In the genomic region with DNA sequence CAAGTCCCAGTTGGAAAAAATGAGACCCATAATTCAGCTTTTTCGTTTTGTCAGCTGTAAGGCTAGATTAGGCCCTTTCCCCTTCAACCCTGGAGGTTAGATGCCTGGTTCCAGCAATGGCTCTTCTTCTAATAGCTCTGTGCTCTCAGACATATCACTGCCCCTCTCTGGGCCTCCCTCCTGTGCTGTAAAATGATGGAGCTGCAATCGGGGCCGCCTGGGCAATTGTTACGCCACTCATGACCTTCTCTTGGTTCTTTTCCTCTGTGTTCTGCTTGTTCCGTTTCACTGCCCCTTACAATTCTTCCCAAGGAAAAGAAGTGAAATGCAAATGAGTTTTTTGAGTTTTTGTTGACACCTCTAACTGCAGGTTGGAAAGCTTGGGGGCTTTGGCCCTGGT, we compare ENCODE assay signal across 25 cellular contexts.
A peak's percentile ranks its signal among the peaks of the same experiment; 100 is the strongest.
DNase-seq lines count a peak whose midpoint lies in the region; TF ChIP-seq lines count a peak whose summit lies in the region.
"Had no signal": no experiment of that assay in that cellular context is flagged by ENCODE, and none has a peak within 500 bp of the region (broad histone marks: within the 10 kb centered on the region; RNA-seq: fewer than 3 reads in every experiment).

No MANE protein-coding gene starts in this region.

- POLR2A ChIA-PET in OCI-LY7 (lab: Charles Lee): no interaction called here

- H3K79me1 ChIP-seq in mesenchymal stem cell (replicated peaks; ENCODE audit: low read length, poor library complexity, severe bottlenecking): no peaks in the 10 kb centered on the region

- H3K27me3 ChIP-seq in GM23248 (replicated peaks; ENCODE audit: insufficient read depth): no peaks in the 10 kb centered on the region
- H3K27me3 ChIP-seq in ascending aorta: no peaks in the 10 kb centered on the region
- peaks cover 0 to 63% of the 10 kb centered on the region in 2 experiments for H3K27me3 ChIP-seq in mesenchymal stem cell (ENCODE audit: control insufficient read depth in 1 of 2, insufficient read depth in 1 of 2, low read length in 2 of 2)
- H3K27me3 ChIP-seq in skeletal muscle satellite cell (ENCODE audit: control insufficient read depth, insufficient read depth, low read length): no peaks in the 10 kb centered on the region
- H3K27me3 ChIP-seq: pancreas, testis had no signal

- H2BK120ac ChIP-seq in mesenchymal stem cell (ENCODE audit: low read depth, low read length): no peak overlapping the region

- no peak overlapping the region for H2BK5ac ChIP-seq in mesenchymal stem cell (ENCODE audit: low read depth, low read length, poor library complexity, severe bottlenecking)

- H3K23ac ChIP-seq in mesenchymal stem cell (ENCODE audit: low read length in 2 of 2): no peak overlapping the region

- H3K9me3 ChIP-seq in GM23248 (ENCODE audit: low read depth) (no peaks in the 10 kb centered on the region), ascending aorta (no peaks in the 10 kb centered on the region), mesenchymal stem cell (ENCODE audit: control insufficient read depth, low read length) (peaks cover 9% of the 10 kb centered on the region), skeletal muscle satellite cell (replicated peaks; ENCODE audit: low read length) (no peaks in the 10 kb centered on the region), OCI-LY7 (ENCODE audit: low read length) (no peaks in the 10 kb centered on the region)
- H3K9me3 ChIP-seq: BE2C, mucosa of descending colon, pancreas, testis, uterus had no signal

- TF ChIP-seq CTCF in ascending aorta (IDR thresholded peaks at IDR 0.05) (no peak), OCI-LY7 (conservative IDR thresholded peaks at IDR 0.05; ENCODE audit: low read length) (no peak)

- H3K9ac ChIP-seq in GM23248: peak overlapping the region; percentile 52; the same call in 1 of the 2 replicates
- no peak overlapping the region for H3K9ac ChIP-seq in mesenchymal stem cell (ENCODE audit: low read length)
- H3K9ac ChIP-seq in skeletal muscle satellite cell (ENCODE audit: low read depth, low read length): peak overlapping the region; percentile 39

- H2AFZ ChIP-seq in GM23248: peak overlapping the region; percentile 64
- no peak overlapping the region for H2AFZ ChIP-seq in mesenchymal stem cell (ENCODE audit: low read depth, low read length)
- no peak overlapping the region for H2AFZ ChIP-seq in OCI-LY7 (ENCODE audit: low read length)
- H2AFZ ChIP-seq: hepatocyte had no signal

- H3F3A ChIP-seq in GM23248 (ENCODE audit: insufficient read depth): peaks cover 14% of the 10 kb centered on the region; the same call in 1 of the 2 replicates

- H3K4me3 ChIP-seq in GM23248 (no peak overlapping the region), ascending aorta (peak overlapping the region in 1 of 2 donors; percentile 27), mesenchymal stem cell (ENCODE audit: insufficient read depth in 1 of 2, low read depth in 1 of 2, low read length in 2 of 2) (no peak overlapping the region), skeletal muscle satellite cell (ENCODE audit: low read length) (no peak overlapping the region), OCI-LY7 (ENCODE audit: low read depth, low read length, poor library complexity, severe bottlenecking) (no peak overlapping the region)
- H3K4me3 ChIP-seq: GM12878, hepatocyte, lung, mucosa of descending colon, pancreas, testis, uterus had no signal

- no peak overlapping the region for H3K4ac ChIP-seq in mesenchymal stem cell (ENCODE audit: low read depth in 1 of 2, low read length in 2 of 2)

- H3K79me2 ChIP-seq in GM23248 (ENCODE audit: insufficient read depth) (no peaks in the 10 kb centered on the region), OCI-LY7 (ENCODE audit: insufficient read depth, low read depth, low read length) (no peaks in the 10 kb centered on the region)
- H3K79me2 ChIP-seq: hepatocyte had no signal

- no peak overlapping the region for H3K14ac ChIP-seq in mesenchymal stem cell (ENCODE audit: low read length in 2 of 2)

- intact Hi-C loops in ascending aorta (cut with DNase I) (loop anchor here (5.0 kb wide), 1 partner anchor 35 kb away; no protein-coding TSS in a partner anchor), OCI-LY7 (cut with micrococcal nuclease; ENCODE audit: unreplicated experiment) (no loop called here)

- H4K20me1 ChIP-seq in GM23248 (ENCODE audit: insufficient read depth): no peaks in the 10 kb centered on the region
- no peaks in the 10 kb centered on the region for H4K20me1 ChIP-seq in OCI-LY7 (ENCODE audit: insufficient read depth, low read length)

- H2BK15ac ChIP-seq in mesenchymal stem cell (ENCODE audit: low read depth, poor library complexity, severe bottlenecking): no peak overlapping the region

- peak overlapping the region; percentile 81 for H2AK5ac ChIP-seq in mesenchymal stem cell (ENCODE audit: low read length, severe bottlenecking)

- H2BK12ac ChIP-seq in mesenchymal stem cell (ENCODE audit: low read length in 2 of 2): no peak overlapping the region

- WGBS in GM23248 (ENCODE audit: low coverage in 1 of 2, low lambda C conversion rate in 2 of 2, missing lambda C conversion rate in 2 of 2), 2 experiments: 53 to 58% methylated on average over 5 of the region's 5 CpGs
- WGBS in mesenchymal stem cell: 89% methylated on average over 4 of the region's 5 CpGs

- in situ Hi-C loops in GM23248 (cut with MboI): no loop called here

- H4K8ac ChIP-seq in mesenchymal stem cell (ENCODE audit: low read length): no peak overlapping the region

- CTCF ChIA-PET in OCI-LY7 (lab: Charles Lee; ENCODE audit: unreplicated experiment): no interaction called here

- H4K91ac ChIP-seq in mesenchymal stem cell (ENCODE audit: low read length): no peak overlapping the region

- H3K18ac ChIP-seq in mesenchymal stem cell (ENCODE audit: low read depth in 1 of 2, low read length in 2 of 2): no peak overlapping the region

- H3K4me1 ChIP-seq in GM23248 (ENCODE audit: insufficient read depth) (peaks cover 32% of the 10 kb centered on the region), ascending aorta (peaks cover 11 to 22% of the 10 kb centered on the region in 2 donors), mesenchymal stem cell (ENCODE audit: control insufficient read depth, insufficient read depth, low read depth, low read length) (peaks cover 15% of the 10 kb centered on the region), skeletal muscle satellite cell (ENCODE audit: control insufficient read depth, insufficient read depth, low read length) (peaks cover 19% of the 10 kb centered on the region), OCI-LY7 (ENCODE audit: insufficient read depth, low read length, poor library complexity, severe bottlenecking) (no peaks in the 10 kb centered on the region)
- H3K4me1 ChIP-seq: BE2C, pancreas, uterus had no signal

- H3K9me2 ChIP-seq in GM23248 (ENCODE audit: insufficient read depth) (no peaks in the 10 kb centered on the region), OCI-LY7 (ENCODE audit: insufficient read depth, low read length) (no peaks in the 10 kb centered on the region)

- H3K36me3 ChIP-seq in GM23248 (ENCODE audit: low read depth): no peaks in the 10 kb centered on the region
- H3K36me3 ChIP-seq in ascending aorta: no peaks in the 10 kb centered on the region
- no peaks in the 10 kb centered on the region for H3K36me3 ChIP-seq in mesenchymal stem cell (ENCODE audit: control insufficient read depth in 1 of 2, insufficient read depth in 2 of 2, low read depth in 1 of 2, low read length in 2 of 2)
- H3K36me3 ChIP-seq in skeletal muscle satellite cell (ENCODE audit: insufficient read depth, low read length): no peaks in the 10 kb centered on the region
- no peaks in the 10 kb centered on the region for H3K36me3 ChIP-seq in OCI-LY7 (ENCODE audit: insufficient read depth, low read length)
- H3K36me3 ChIP-seq: BE2C, pancreas, uterus had no signal

- H3K27ac ChIP-seq in GM23248: peak overlapping the region; percentile 42
- peak overlapping the region; percentile 79 to 82 for H3K27ac ChIP-seq in ascending aorta
- peak overlapping the region; percentile 84 for H3K27ac ChIP-seq in mesenchymal stem cell (ENCODE audit: low read length, poor library complexity, severe bottlenecking)
- H3K27ac ChIP-seq in OCI-LY7 (ENCODE audit: low read depth, low read length, poor library complexity, severe bottlenecking): no peak overlapping the region
- H3K27ac ChIP-seq: hepatocyte, HL-60, pancreas, testis, uterus had no signal

- H3K4me2 ChIP-seq in GM23248 (ENCODE audit: unreplicated experiment): peak overlapping the region; percentile 67
- H3K4me2 ChIP-seq in mesenchymal stem cell (ENCODE audit: low read length, poor library complexity, severe bottlenecking): no peak overlapping the region
- H3K4me2 ChIP-seq in skeletal muscle satellite cell (ENCODE audit: low read length): peak overlapping the region; percentile 62
- no peak overlapping the region for H3K4me2 ChIP-seq in OCI-LY7 (ENCODE audit: low read length)

- DNase-seq in GM23248: no peak
- no peak for DNase-seq in ascending aorta (ENCODE audit: low spot score in 2 of 2)
- no peak for DNase-seq in mesenchymal stem cell
- DNase-seq in ecto neural progenitor cell (ENCODE audit: low spot score): no peak
- no peak for DNase-seq in NCI-H2029 treated with DMSO at 0.1 percent for 48 hours (lab: John Stamatoyannopoulos, UW)
- no peak for DNase-seq in OCI-LY7 (ENCODE audit: low spot score)
- DNase-seq in NCI-H1417 treated with DMSO at 0.1 percent for 48 hours (lab: John Stamatoyannopoulos, UW): no peak
- DNase-seq: ACHN; activated CD4-positive, alpha-beta T cell treated with anti-CD3 and anti-CD28 coated beads for 48 hours; activated effector memory CD4-positive, alpha-beta T cell treated with Interleukin-2 at 50 U/mL for 16 hours; BE2C; MM.1S; mucosa of descending colon; NCI-H2081 treated with DMSO at 0.1 percent for 48 hours; stimulated activated CD4-positive, alpha-beta T cell treated with anti-CD3 and anti-CD28 coated beads, Interleukin-2, amount 100 ng/mL, for 24 hours; stimulated activated naive CD8-positive, alpha-beta T cell treated with anti-CD3 and anti-CD28 coated beads, Interleukin-15, Interleukin-2, amounts not matched to agents 100 U/mL and 50 U/mL, for 24 hours; T-cell; uterus had no signal

- no TSS peak for BruUV-seq in OCI-LY7 (replicated peaks; lab: Mats Ljungman, UMichigan)

Comparison
In these comparisons a context has a peak if more than half of its experiments do, and no peak if none do; other contexts are left out.
1. H3K4me2 ChIP-seq: peak in GM23248 (single experiment) and skeletal muscle satellite cell (single experiment); none in mesenchymal stem cell (single experiment) and OCI-LY7 (single experiment).